20 cellular contexts compared by ENCODE assay signal in genomic region chr7:33937871-33938270, GRCh38. TPM values are rescaled to one million over a fixed set of nuclear protein-coding genes. Genes with fewer than 3 reads are reported as not detected.
DNase-seq lines count a peak whose midpoint lies in the region; ATAC-seq, FAIRE-seq and TF ChIP-seq lines count a peak whose summit lies in the region.
"Had no signal": no experiment of that assay in that cellular context is flagged by ENCODE, and none has a peak within 500 bp of the region (broad histone marks: within the 10 kb centered on the region; RNA-seq: fewer than 3 reads in every experiment).

No MANE protein-coding gene starts in this region.

- no peak overlapping the region for H3K4me2 ChIP-seq in H1 (ENCODE audit: insufficient read depth in 1 of 2, low read depth in 2 of 2, low read length in 2 of 2)

- no peak overlapping the region for H4K8ac ChIP-seq in H1 (ENCODE audit: extremely low read depth, insufficient read depth, low read length)

- H3K4me3 ChIP-seq in cardiac muscle cell = no peak overlapping the region
- no peak overlapping the region for H3K4me3 ChIP-seq in heart right ventricle
- H3K4me3 ChIP-seq in NB4 (ENCODE audit: low read depth, low read length) = no peak overlapping the region
- H3K4me3 ChIP-seq in H1 (ENCODE audit: extremely low read depth in 1 of 4, insufficient read depth in 2 of 4, low read depth in 3 of 4, low read length in 4 of 4) = no peak overlapping the region
- H3K4me3 ChIP-seq in uterus = no peak overlapping the region
- H3K4me3 ChIP-seq: GM23248 had no signal

- no peak overlapping the region for H2BK20ac ChIP-seq in H1 (ENCODE audit: low read length)

- TF ChIP-seq POLR2A in NB4 (IDR thresholded peaks at IDR 0.05; ENCODE audit: extremely low read depth, insufficient read length) (no peak), H1 (IDR thresholded peaks at IDR 0.05; ENCODE audit: control extremely low read depth in 1 of 2, low read depth in 2 of 2, low read length in 2 of 2) (no peak), uterus (IDR thresholded peaks at IDR 0.05) (no peak)

- intact Hi-C loops in heart right ventricle (cut with DNase I) (loop anchor here in 4 of 10 donors (5.0 to 10.0 kb wide), 3 partner anchors 693 to 753 kb away; no protein-coding TSS in a partner anchor), uterus (cut with DNase I; ENCODE audit: low total_unique reads) (no loop called here)

- H3K4me1 ChIP-seq in cardiac muscle cell (ENCODE audit: low read depth) (peaks cover 43% of the 10 kb centered on the region), heart right ventricle (peaks cover 0 to 11% (median 3%) of the 10 kb centered on the region in 9 donors), H1 (replicated peaks in 1 of 4; ENCODE audit: control insufficient read depth in 3 of 4, insufficient read depth in 4 of 4, low read length in 3 of 4) (no peaks in the 10 kb centered on the region; a peak in 1 of 7 replicates), uterus (peaks cover 0 to 3% of the 10 kb centered on the region in 2 donors)

- H4K5ac ChIP-seq in H1 (ENCODE audit: insufficient read length, low read depth, low read length) = no peak overlapping the region

- H2AFZ ChIP-seq in H1 (ENCODE audit: low read length) = no peak overlapping the region
- H2AFZ ChIP-seq: GM23248 had no signal

- H3K9me3 ChIP-seq in cardiac muscle cell (ENCODE audit: low read depth) (no peaks in the 10 kb centered on the region), heart right ventricle (no peaks in the 10 kb centered on the region), H1 (ENCODE audit: insufficient read depth in 2 of 2, low read depth in 1 of 2, low read length in 1 of 2) (no peaks in the 10 kb centered on the region), uterus (no peaks in the 10 kb centered on the region)

- H3K23ac ChIP-seq in H1 (ENCODE audit: insufficient read length) = no peak overlapping the region

- TF ChIP-seq CTCF in cardiac muscle cell (IDR thresholded peaks at IDR 0.05; ENCODE audit: low read depth, low read length) (no peak), heart right ventricle (IDR thresholded peaks at IDR 0.05) (no peak), NB4 (IDR thresholded peaks at IDR 0.05; ENCODE audit: low read depth, low read length) (no peak), H1 (IDR thresholded peaks at IDR 0.05; ENCODE audit: control extremely low read depth in 1 of 3, insufficient read depth in 1 of 3, low read depth in 1 of 3, low read length in 3 of 3) (no peak), uterus (IDR thresholded peaks at IDR 0.05) (no peak)

- H2BK12ac ChIP-seq in H1 (ENCODE audit: low read depth, low read length) = no peak overlapping the region

- no peaks in the 10 kb centered on the region for H3K27me3 ChIP-seq in cardiac muscle cell
- H3K27me3 ChIP-seq in heart right ventricle = peaks cover 0 to 19% (median 0%) of the 10 kb centered on the region in 7 donors
- H3K27me3 ChIP-seq in H1 (replicated peaks in 1 of 4; ENCODE audit: control insufficient read depth in 3 of 4, extremely low read depth in 1 of 4, insufficient read depth in 3 of 4, low read length in 3 of 4) = no peaks in the 10 kb centered on the region
- H3K27me3 ChIP-seq in uterus = no peaks in the 10 kb centered on the region

- no peak for FAIRE-seq in H1 (lab: Jason Lieb, UNC)
- FAIRE-seq: D721Med had no signal

- H3K79me1 ChIP-seq in H1 (ENCODE audit: low read depth, low read length) = no peaks in the 10 kb centered on the region

- no peak overlapping the region for H2BK120ac ChIP-seq in H1 (replicated peaks; ENCODE audit: low read depth, low read length)

- no peak for TF ChIP-seq RAD21 in H1 (IDR thresholded peaks at IDR 0.05 in 1 of 2, conservative IDR thresholded peaks at IDR 0.05 in 1 of 2; ENCODE audit: low read depth in 2 of 2, low read length in 2 of 2)

- WGBS in heart right ventricle, 2 donors = 80 to 83% methylated on average over 5 of the region's 5 CpGs
- 89% methylated on average over 5 of the region's 5 CpGs; no CpG with 5 or more reads in 1 of the 2 experiments for WGBS in H1 (ENCODE audit: extremely low coverage in 1 of 2, insufficient coverage in 1 of 2, insufficient read length in 1 of 2, insufficient replicate concordance in 2 of 2, low coverage in 1 of 2, low lambda C conversion rate in 2 of 2, missing lambda C conversion rate in 1 of 2), 2 experiments

- 0 out of 2 replicates have a peak overlapping the region, but pooled peaks have one; percentile 29 for H2BK15ac ChIP-seq in H1 (ENCODE audit: low read length)

- H2AK5ac ChIP-seq in H1 (ENCODE audit: low read depth, low read length) = no peak overlapping the region

- CTCF ChIA-PET in H1 (lab: Charles Lee; ENCODE audit: partially characterized antibody) = no interaction called here

- H3K79me2 ChIP-seq in H1 (ENCODE audit: control insufficient read depth in 1 of 2, insufficient read depth in 2 of 2, low read length in 2 of 2) = no peaks in the 10 kb centered on the region

- H3K9ac ChIP-seq in H1 (replicated peaks in 1 of 4; ENCODE audit: extremely low read depth in 1 of 4, low read depth in 3 of 4, low read length in 3 of 4) = no peak overlapping the region
- H3K9ac ChIP-seq: GM23248 had no signal

- H3K27ac ChIP-seq in cardiac muscle cell (peak overlapping the region; percentile 69), heart right ventricle (no peak overlapping the region), H1 (ENCODE audit: low read depth, low read length) (no peak overlapping the region), uterus (peak overlapping the region; percentile 36 to 57)
- H3K27ac ChIP-seq: C4-2B, GM23248 had no signal

- TF ChIP-seq EP300 in H1 (IDR thresholded peaks at IDR 0.05; ENCODE audit: borderline replicate concordance in 1 of 2, low read depth in 2 of 2, low read length in 2 of 2) = no peak

- H3K18ac ChIP-seq in H1 (ENCODE audit: extremely low read depth, low read length) = no peak overlapping the region

- no peak overlapping the region for H3K4ac ChIP-seq in H1 (replicated peaks; ENCODE audit: insufficient read length, low read depth, low read length)

- H3K14ac ChIP-seq in H1 (ENCODE audit: insufficient read length) = no peak overlapping the region

- no peak for DNase-seq in cardiac muscle cell (ENCODE audit: low read depth in 1 of 2, low spot score in 1 of 2)
- DNase-seq in heart right ventricle = no peak
- DNase-seq in NB4 (ENCODE audit: low read depth) = peak; percentile 36
- DNase-seq in H1 (ENCODE audit: low read depth in 1 of 2, low spot score in 2 of 2) = no peak
- no peak for DNase-seq in uterus
- DNase-seq in RKO (ENCODE audit: low spot score) = no peak
- no peak for DNase-seq in T-helper 2 cell
- no peak for DNase-seq in nucleus accumbens (lab: John Stamatoyannopoulos, UW)
- DNase-seq: 8988T; ACHN; CD4-positive, alpha-beta memory T cell; DMS153; DMS79 treated with DMSO at 0.1 percent for 48 hours; GDM1; GM23248; H7; IMR-90 had no signal

- no peaks in the 10 kb centered on the region; the same call in 1 of the 2 replicates for H3K23me2 ChIP-seq in H1 (ENCODE audit: low read depth, low read length)

- ATAC-seq in heart right ventricle = no peak

- no peak overlapping the region for H2BK5ac ChIP-seq in H1 (ENCODE audit: low read depth, low read length)

- no peak overlapping the region for H3K56ac ChIP-seq in H1 (replicated peaks; ENCODE audit: insufficient read length, low read depth, low read length)

- H4K20me1 ChIP-seq in H1 (replicated peaks in 1 of 2; ENCODE audit: control insufficient read depth in 1 of 2, insufficient read depth in 2 of 2, low read length in 2 of 2) = no peaks in the 10 kb centered on the region

- POLR2A ChIA-PET in H1 (lab: Charles Lee; ENCODE audit: partially characterized antibody) = no interaction called here

- H4K91ac ChIP-seq in H1 (replicated peaks; ENCODE audit: insufficient read length, low read length) = no peak overlapping the region

- H3K36me3 ChIP-seq in cardiac muscle cell (peaks cover 36% of the 10 kb centered on the region), heart right ventricle (no peaks in the 10 kb centered on the region), H1 (ENCODE audit: control insufficient read depth in 2 of 4, insufficient read depth in 4 of 4, low read length in 3 of 4) (no peaks in the 10 kb centered on the region), uterus (no peaks in the 10 kb centered on the region)

TF ChIP-seq in H1, 55 proteins besides CTCF, POLR2A, EP300 and RAD21:
- TF ChIP-seq SUZ12 (IDR thresholded peaks at IDR 0.05; ENCODE audit: low read length) (no peak), NANOG (IDR thresholded peaks at IDR 0.05; ENCODE audit: insufficient read depth, low read depth, low read length, poor library complexity, severe bottlenecking) (no peak), KDM1A (IDR thresholded peaks at IDR 0.05; ENCODE audit: borderline replicate concordance, low read length) (no peak), MAFK (IDR thresholded peaks at IDR 0.05; ENCODE audit: low read depth, low read length) (no peak), SP2 (IDR thresholded peaks at IDR 0.05; ENCODE audit: low read length) (no peak)

RNA-seq across cellular contexts. Expression of gene BMPER, which starts 32.5 kb away (rescaled TPM):
- total RNA-seq in cardiac muscle cell (55.1 and 138 TPM in 2 replicates), heart right ventricle (1 to 10 TPM in 9 of 10 donors, under 1 TPM in 1; 0.70 to 3.9 (median 1.7) TPM), uterus (10 to 100 TPM in 1 of 4 donors, 1 to 10 TPM in 3; 1.0 to 12.4 (median 6.1) TPM)
- polyA plus RNA-seq in cardiac muscle cell (53.6 and 95.3 TPM in 2 replicates), heart right ventricle (1 to 10 TPM in 1 of 2 donors, under 1 TPM in 1; 0.88 to 1.0 TPM), H1 (2011; rRNA removed) (0.33 and 0.61 TPM in 2 replicates)
- 0.69 and 0.88 TPM in 2 replicates for total RNA-seq in H1 (2021; fragmentation: NEBNext Ultra II Directional; extraction: Animal tissue kit (Norgen Biotek cat#: 25700))
- polyA plus RNA-seq in H1 (2011; cell fraction: cytosol; rRNA removed) = 0.52 TPM
- polyA plus RNA-seq in H1 (2011; cell fraction: nucleus; rRNA removed) = 1.8 TPM
- polyA plus RNA-seq in H1 (2012, experiment 1 of 2) = 0.57 to 1.5 TPM (median 0.66 TPM) in 4 replicates
- 0.05 TPM for polyA plus RNA-seq in H1 (2012, experiment 2 of 2)
- polyA plus RNA-seq in H1 (2013, experiment 1 of 2) = 0.36 TPM
- polyA plus RNA-seq in H1 (2013, experiment 2 of 2) = 0.52 TPM
- polyA minus RNA-seq in H1 (2011; rRNA and poly(A)+ RNA removed) = 1.5 and 2.0 TPM in 2 replicates
- 0.88 TPM for polyA minus RNA-seq in H1 (2011; cell fraction: cytosol; rRNA and poly(A)+ RNA removed)
- 2.8 TPM for polyA minus RNA-seq in H1 (2011; cell fraction: nucleus; rRNA and poly(A)+ RNA removed)
- total RNA-seq: HT-29 had no signal

Comparison
In these comparisons a context has a peak if more than half of its experiments do, and no peak if none do; other contexts are left out.
1. H3K27ac ChIP-seq: peak in cardiac muscle cell (single experiment) and uterus (2 of 2); none in heart right ventricle (0 of 10) and H1 (single experiment).